20 cellular contexts compared by ENCODE assay signal in the genomic region with DNA sequence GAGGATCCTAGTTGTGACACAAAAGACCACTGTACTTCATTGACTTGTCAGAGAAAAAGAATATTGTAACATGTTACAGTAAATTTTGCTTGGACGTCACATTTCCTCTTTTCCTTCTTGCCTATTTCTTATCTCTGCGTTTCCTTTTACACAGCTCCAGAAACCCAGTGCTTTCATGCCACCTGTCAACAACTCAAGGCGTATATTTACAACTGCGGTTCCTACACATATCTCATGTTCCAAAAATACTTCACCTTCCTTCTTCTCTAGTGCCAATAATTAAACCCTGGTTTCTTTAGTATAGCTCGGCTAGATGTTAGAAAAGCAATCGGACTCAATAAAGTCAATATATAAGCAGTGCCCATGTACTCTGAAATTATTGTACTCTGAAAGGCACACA.
"Had no signal": no experiment of that assay in that cellular context is flagged by ENCODE, and none has a peak within 500 bp of the region (broad histone marks: within the 10 kb centered on the region; RNA-seq: fewer than 3 reads in every experiment).

No MANE protein-coding gene starts in this region.

- H3K36me3 ChIP-seq: colonic mucosa, left lung, neutrophil, sigmoid colon, stomach had no signal

- H3K27ac Mint-ChIP-seq: naive B cell, nephron progenitor cell had no signal

- ATAC-seq: foreskin keratinocyte, left lung, psoas muscle had no signal

- DNase-seq: colonic mucosa; dermis blood vessel endothelial cell; erythroblast; foreskin keratinocyte; head of caudate nucleus; islet precursor cell; left lung; mesendoderm; naive B cell; nephron progenitor cell; psoas muscle; retina; sigmoid colon; stimulated activated CD4-positive, alpha-beta T cell treated with anti-CD3 and anti-CD28 coated beads, Interleukin-2, amount 100 ng/mL, for 24 hours; stimulated activated naive CD4-positive, alpha-beta T cell; stomach; trophoblast cell had no signal

- H3K4me1 Mint-ChIP-seq: naive B cell, nephron progenitor cell had no signal

- H3K9me3 ChIP-seq: colonic mucosa, left lung, neutrophil, psoas muscle, sigmoid colon, stomach had no signal

- H3K4me3 Mint-ChIP-seq: naive B cell, nephron progenitor cell had no signal

- H3K27ac ChIP-seq: colonic mucosa, foreskin keratinocyte, left lung, neutrophil, psoas muscle, sigmoid colon, skin epidermis had no signal

- H3K27me3 ChIP-seq: colonic mucosa, foreskin keratinocyte, left lung, neutrophil, sigmoid colon, stomach had no signal

- H3K4me3 ChIP-seq: colonic mucosa, left lung, lung, psoas muscle, sigmoid colon, skin epidermis, stomach had no signal

- H3K36me3 Mint-ChIP-seq: naive B cell had no signal

- H3K4me1 ChIP-seq: colonic mucosa, foreskin keratinocyte, left lung, psoas muscle, sigmoid colon, stomach had no signal

- H3K27me3 Mint-ChIP-seq: naive B cell had no signal
